1 cellular context compared by ENCODE assay signal in genomic region chr12:57111046-57111698, GRCh38.
TF ChIP-seq lines count a peak whose summit lies in the region.

Gene STAT6, minus strand, starts transcription at chr12:57111362. Its CDS starts 3,084 bp downstream, at chr12:57108278.

TF ChIP-seq in HEK293, 187 proteins besides CTCF, POLR2A, EP300 and RAD21 (continued from another document and continues in another):
- TF ChIP-seq ZBTB10 (tag by site-specific recombination; IDR thresholded peaks at IDR 0.05) (peak; percentile 51; the same call in 1 of the 2 replicates), ZNF148 (tag by site-specific recombination; IDR thresholded peaks at IDR 0.05; ENCODE audit: borderline replicate concordance) (no peak), ZNF266 (tag by site-specific recombination; IDR thresholded peaks at IDR 0.05; ENCODE audit: low read depth) (0 out of 2 replicates have a peak, but pooled peaks have one; percentile 42), ZIC2 (tag by site-specific recombination; IDR thresholded peaks at IDR 0.05) (no peak), ZNF449 (tag by site-specific recombination; IDR thresholded peaks at IDR 0.05) (no peak), ZNF26 (tag by site-specific recombination; IDR thresholded peaks at IDR 0.05) (no peak), WT1 (tag by site-specific recombination; IDR thresholded peaks at IDR 0.05) (peak; percentile 21; the same call in 1 of the 2 replicates), KLF7 (tag by site-specific recombination; IDR thresholded peaks at IDR 0.05; ENCODE audit: borderline replicate concordance) (no peak), ZNF677 (tag by site-specific recombination; IDR thresholded peaks at IDR 0.05) (no peak), ZNF792 (tag by site-specific recombination; IDR thresholded peaks at IDR 0.05) (no peak), ZNF629 (tag by site-specific recombination; IDR thresholded peaks at IDR 0.05) (no peak), ZSCAN16 (tag by site-specific recombination; IDR thresholded peaks at IDR 0.05) (no peak), ZNF239 (tag by site-specific recombination; IDR thresholded peaks at IDR 0.05) (0 out of 2 replicates have a peak, but pooled peaks have one; percentile 16), PRDM10 (tag by site-specific recombination; IDR thresholded peaks at IDR 0.05) (0 out of 2 replicates have a peak, but pooled peaks have one; percentile 16), KLF8 (tag by site-specific recombination; IDR thresholded peaks at IDR 0.05) (0 out of 2 replicates have a peak, but pooled peaks have one; percentile 10), KLF17 (tag by site-specific recombination; IDR thresholded peaks at IDR 0.05) (peak; percentile 64; the same call in 1 of the 2 replicates), ZSCAN4 (tag by site-specific recombination; IDR thresholded peaks at IDR 0.05) (peak; percentile 94), ZNF221 (tag by site-specific recombination; IDR thresholded peaks at IDR 0.05; ENCODE audit: borderline replicate concordance) (no peak), KLF10 (tag by site-specific recombination; IDR thresholded peaks at IDR 0.05) (no peak), OVOL3 (tag by site-specific recombination; IDR thresholded peaks at IDR 0.05) (no peak), ZNF202 (tag by site-specific recombination; IDR thresholded peaks at IDR 0.05; ENCODE audit: borderline replicate concordance) (no peak), ZNF132 (tag by site-specific recombination; IDR thresholded peaks at IDR 0.05; ENCODE audit: borderline replicate concordance) (no peak), ZNF48 (tag by site-specific recombination; IDR thresholded peaks at IDR 0.05) (no peak), ZNF544 (tag by site-specific recombination; IDR thresholded peaks at IDR 0.05) (no peak), EGR2 (tag by site-specific recombination; IDR thresholded peaks at IDR 0.05; ENCODE audit: low read depth) (peak; percentile 33; the same call in 1 of the 2 replicates), ZNF398 (tag by site-specific recombination; IDR thresholded peaks at IDR 0.05) (peak; percentile 57; the same call in 1 of the 2 replicates), ZNF596 (tag by site-specific recombination; IDR thresholded peaks at IDR 0.05) (no peak), ZSCAN23 (tag by site-specific recombination; IDR thresholded peaks at IDR 0.05) (peak; percentile 38; the same call in 1 of the 2 replicates), HIC1 (tag by site-specific recombination; IDR thresholded peaks at IDR 0.05) (no peak), ZNF324 (tag by site-specific recombination; IDR thresholded peaks at IDR 0.05) (0 out of 2 replicates have a peak, but pooled peaks have one; percentile 49), ZNF174 (tag by site-specific recombination; IDR thresholded peaks at IDR 0.05) (no peak), ZNF768 (tag by site-specific recombination; IDR thresholded peaks at IDR 0.05) (no peak), RBAK (tag by site-specific recombination; IDR thresholded peaks at IDR 0.05) (peak; percentile 24; the same call in 1 of the 2 replicates), SALL2 (tag by site-specific recombination; IDR thresholded peaks at IDR 0.05; ENCODE audit: borderline replicate concordance) (no peak), ZNF76 (tag by site-specific recombination; IDR thresholded peaks at IDR 0.05; ENCODE audit: borderline replicate concordance, low read depth) (no peak), PATZ1 (tag by site-specific recombination; IDR thresholded peaks at IDR 0.05) (peak; percentile 55), YY2 (tag by site-specific recombination; IDR thresholded peaks at IDR 0.05) (0 out of 2 replicates have a peak, but pooled peaks have one; percentile 26)
